Comparison of ENCODE assay signal across 30 cellular contexts in the genomic region with DNA sequence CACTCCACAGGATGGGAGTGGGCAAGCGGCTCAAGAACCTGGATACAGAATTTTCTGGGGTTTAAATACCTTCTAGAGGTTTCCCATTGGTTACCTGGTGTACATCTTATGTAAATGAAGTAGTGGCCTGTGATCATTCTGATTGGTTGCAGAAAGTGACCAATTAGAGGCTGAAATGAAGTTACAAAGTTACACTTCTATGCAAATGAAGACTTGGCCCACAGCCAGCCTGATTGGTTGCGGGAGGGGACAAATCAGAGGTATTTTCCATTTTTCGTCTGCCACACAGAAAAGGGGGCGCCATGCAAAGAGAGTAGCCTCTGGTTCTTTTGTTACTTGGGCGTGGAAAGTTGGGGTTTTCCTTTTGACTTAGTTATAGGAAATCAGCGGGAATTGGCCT.
"Had no signal": no experiment of that assay in that cellular context is flagged by ENCODE, and none has a peak within 500 bp of the region (broad histone marks: within the 10 kb centered on the region; RNA-seq: fewer than 3 reads in every experiment).

No MANE protein-coding gene starts in this region.

- H3K9me3 Mint-ChIP-seq: activated B cell treated with CpG ODN at 0.5 μM for 24 hours; activated CD4-positive, alpha-beta T cell treated with anti-CD3 and anti-CD28 coated beads, Interleukin-2, amount 10 ng/mL, durations not matched to agents 24 days and 14 days; activated naive CD4-positive, alpha-beta T cell treated with anti-CD3 and anti-CD28 coated beads, Interleukin-2, amount 50 U/mL, for 72 hours; T-cell had no signal

- H3K9ac ChIP-seq: KMS-11 had no signal

- H3K36me3 ChIP-seq: brain microvascular endothelial cell, MG63 had no signal

- H3K4me2 ChIP-seq: KMS-11 had no signal

- DNase-seq: activated B cell treated with CpG ODN at 0.5 μM for 24 hours; activated CD4-positive, alpha-beta T cell treated with anti-CD3 and anti-CD28 coated beads for 1 hour; activated CD4-positive, alpha-beta T cell treated with anti-CD3 and anti-CD28 coated beads, Interleukin-2, amount 10 ng/mL, durations not matched to agents 24 days and 14 days; activated CD4-positive, alpha-beta T cell treated with anti-CD3 and anti-CD28 coated beads, Interleukin-2, amount 50 U/mL, for 48 hours; activated T-cell treated with anti-CD3 and anti-CD28 coated beads for 4 hours; brain microvascular endothelial cell; cerebellar nuclear complex; MG63; MV-4-11; NCI-H1105; NCI-H1436 treated with DMSO at 0.1 percent for 48 hours; NCI-H187; NCI-H2081; NCI-H2171; NCI-H345; NCI-H510A; NCI-H526 treated with DMSO at 0.1 percent for 48 hours; NK-92 treated with Interleukin-12 subunit alpha and Interleukin-12 subunit beta, amount 100 ng/mL, for 24 hours; OCI-M1; RPMI8226; T-cell; T-helper 2 cell; T1000 had no signal

- H3K27me3 Mint-ChIP-seq: activated B cell treated with CpG ODN at 0.5 μM for 24 hours; activated CD4-positive, alpha-beta T cell treated with anti-CD3 and anti-CD28 coated beads, Interleukin-2, amount 10 ng/mL, durations not matched to agents 24 days and 14 days; T-cell had no signal

- FAIRE-seq: colon, TTC549 had no signal

- H3K9me3 ChIP-seq: MG63 had no signal

- H3K4me3 Mint-ChIP-seq: activated B cell treated with CpG ODN at 0.5 μM for 24 hours; activated CD4-positive, alpha-beta T cell treated with anti-CD3 and anti-CD28 coated beads, Interleukin-2, amount 10 ng/mL, durations not matched to agents 24 days and 14 days; T-cell had no signal

- H3K27ac Mint-ChIP-seq: activated B cell treated with CpG ODN at 0.5 μM for 24 hours; activated CD4-positive, alpha-beta T cell treated with anti-CD3 and anti-CD28 coated beads, Interleukin-2, amount 10 ng/mL, durations not matched to agents 24 days and 14 days; T-cell had no signal

- H3K27me3 ChIP-seq: brain microvascular endothelial cell, MG63 had no signal

- H3K4me3 ChIP-seq: MG63, SK-N-MC had no signal

- ATAC-seq: activated naive CD4-positive, alpha-beta T cell treated with anti-CD3 and anti-CD28 coated beads, Interleukin-2, amount 50 U/mL, for 72 hours; Panc1; Right ventricle myocardium inferior; T-cell had no signal

- H3K27ac ChIP-seq: brain microvascular endothelial cell, KMS-11, SK-N-MC had no signal
